9 cellular contexts compared by ENCODE assay signal in the genomic region with DNA sequence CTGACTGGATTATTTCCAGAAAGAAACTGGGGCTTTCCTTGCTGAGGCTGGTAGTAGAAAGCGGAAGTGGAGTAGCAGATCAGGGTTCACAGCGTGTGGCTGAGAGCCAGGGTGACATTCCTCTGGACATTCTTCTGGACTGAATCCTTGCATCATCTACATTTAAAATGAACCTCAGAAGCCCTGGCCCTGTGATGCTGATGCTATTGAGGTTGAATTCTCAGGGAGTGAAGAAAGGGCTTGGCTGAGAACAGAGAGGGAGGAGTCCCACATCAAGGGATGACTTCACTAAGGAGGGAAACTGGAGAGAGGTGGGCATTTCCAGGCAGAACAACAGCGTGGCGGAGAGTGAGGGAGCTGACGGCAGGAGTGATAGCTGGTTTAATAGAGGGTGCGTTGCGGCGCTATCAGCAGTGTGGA.
DNase-seq lines count a peak whose midpoint lies in the region; ATAC-seq and TF ChIP-seq lines count a peak whose summit lies in the region.
"Had no signal": no experiment of that assay in that cellular context is flagged by ENCODE, and none has a peak within 500 bp of the region (broad histone marks: within the 10 kb centered on the region; RNA-seq: fewer than 3 reads in every experiment).

No MANE protein-coding gene starts in this region.

- H3K9me3 ChIP-seq in A673 (ENCODE audit: low read depth, low read length, poor library complexity, severe bottlenecking): no peaks in the 10 kb centered on the region
- H3K9me3 ChIP-seq in SJSA1 (replicated peaks): no peaks in the 10 kb centered on the region
- H3K9me3 ChIP-seq in psoas muscle: no peaks in the 10 kb centered on the region

- H3K4me3 ChIP-seq in A673 (ENCODE audit: low read depth, low read length, poor library complexity, severe bottlenecking): no peak overlapping the region
- no peak overlapping the region for H3K4me3 ChIP-seq in SJSA1
- H3K4me3 ChIP-seq in foreskin fibroblast (ENCODE audit: low read depth in 1 of 2, low read length in 2 of 2): no peak overlapping the region
- H3K4me3 ChIP-seq in psoas muscle: no peak overlapping the region

- DNase-seq in A673 (ENCODE audit: low spot score) (peak; percentile 19), HEK293T (ENCODE audit: extremely low spot score) (peak; percentile 23), SJSA1 (ENCODE audit: low read depth in 1 of 2, low spot score in 2 of 2) (peak; percentile 95 to 97), foreskin fibroblast (peak; percentile 82 to 90), psoas muscle (peak; percentile 78 to 85), cortex of kidney (lab: John Stamatoyannopoulos, UW) (no peak)
- DNase-seq: DND-41 had no signal

- peaks cover 5% of the 10 kb centered on the region for H3K4me1 ChIP-seq in A673 (ENCODE audit: insufficient read depth, low read length, poor library complexity, severe bottlenecking)
- H3K4me1 ChIP-seq in SJSA1 (replicated peaks): peaks cover 45% of the 10 kb centered on the region
- no peaks in the 10 kb centered on the region for H3K4me1 ChIP-seq in psoas muscle

- H3K36me3 ChIP-seq in A673 (ENCODE audit: insufficient read depth, low read length, poor library complexity, severe bottlenecking) (no peaks in the 10 kb centered on the region), SJSA1 (no peaks in the 10 kb centered on the region), psoas muscle (ENCODE audit: insufficient read depth in 1 of 2, low read depth in 1 of 2) (no peaks in the 10 kb centered on the region)

- no peak overlapping the region for H3K27ac ChIP-seq in A673 (ENCODE audit: low read depth, low read length, poor library complexity, severe bottlenecking)
- peak overlapping the region; percentile 93 for H3K27ac ChIP-seq in SJSA1
- H3K27ac ChIP-seq in psoas muscle: no peak overlapping the region

- CTCF ChIA-PET in A673 (lab: Charles Lee): no interaction called here
- CTCF ChIA-PET in HEK293T (lab: Yijun Ruan, JAX): no interaction called here

- intact Hi-C loops in A673 (cut with micrococcal nuclease; ENCODE audit: unreplicated experiment) (no loop called here), psoas muscle (cut with DNase I) (no loop called here)

- BruUV-seq in A673 (replicated peaks; lab: Mats Ljungman, UMichigan): no TSS peak

- H3K27me3 ChIP-seq in A673 (replicated peaks; ENCODE audit: insufficient read depth, low read depth, low read length, poor library complexity) (no peaks in the 10 kb centered on the region), SJSA1 (replicated peaks) (no peaks in the 10 kb centered on the region), psoas muscle (ENCODE audit: insufficient read depth in 3 of 3, low read length in 2 of 3) (no peaks in the 10 kb centered on the region)

- TF ChIP-seq CTCF in A673 (conservative IDR thresholded peaks at IDR 0.05; ENCODE audit: low read depth, low read length): no peak
- no peak for TF ChIP-seq CTCF in foreskin fibroblast (IDR thresholded peaks at IDR 0.05; ENCODE audit: low read depth, low read length)
- TF ChIP-seq CTCF in psoas muscle (IDR thresholded peaks at IDR 0.05): no peak

- 51 to 55% (median 52%) methylated on average over 8 of the region's 8 CpGs for WGBS in psoas muscle, 3 donors

- POLR2A ChIA-PET in A673 (lab: Charles Lee; ENCODE audit: low non-redundant PET) (interaction anchor here (0.7 kb wide), 1 partner anchor 1454 kb away, joined by 5 read pairs; no protein-coding TSS in a partner anchor), HEK293T (lab: Yijun Ruan, JAX) (no interaction called here)

- ATAC-seq in psoas muscle (peak; percentile 57 to 73 (median 63)), HG02970 (IDR thresholded peaks at IDR 0.05; ENCODE audit: low FRiP score, unreplicated experiment) (no peak)
- no peak for ATAC-seq in activated CD4-positive, CD25-positive, alpha-beta regulatory T cell treated with anti-CD3 and anti-CD28 coated beads, Interleukin-2, amount 50 U/mL, for 24 hours

TF ChIP-seq in HEK293T, 16 proteins besides CTCF, POLR2A, EP300 and RAD21:
- TF ChIP-seq TARDBP (IDR thresholded peaks at IDR 0.05) (no peak), SUZ12 (IDR thresholded peaks at IDR 0.05) (no peak), FOXA1 (IDR thresholded peaks at IDR 0.05) (no peak), ELF4 (IDR thresholded peaks at IDR 0.05) (no peak), HDGF (IDR thresholded peaks at IDR 0.05; ENCODE audit: borderline replicate concordance) (no peak), FOXK2 (IDR thresholded peaks at IDR 0.05) (no peak), ARNT (IDR thresholded peaks at IDR 0.05) (no peak), NFRKB (IDR thresholded peaks at IDR 0.05) (no peak), SP1 (IDR thresholded peaks at IDR 0.05) (no peak), ZNF384 (IDR thresholded peaks at IDR 0.05) (no peak), LEF1 (IDR thresholded peaks at IDR 0.05; ENCODE audit: borderline replicate concordance) (no peak), BHLHE40 (IDR thresholded peaks at IDR 0.05; ENCODE audit: borderline replicate concordance) (no peak), CTBP1 (IDR thresholded peaks at IDR 0.05; ENCODE audit: borderline replicate concordance) (no peak), FOXM1 (IDR thresholded peaks at IDR 0.05; ENCODE audit: borderline replicate concordance) (no peak)
- TF ChIP-seq, protein P1, sequence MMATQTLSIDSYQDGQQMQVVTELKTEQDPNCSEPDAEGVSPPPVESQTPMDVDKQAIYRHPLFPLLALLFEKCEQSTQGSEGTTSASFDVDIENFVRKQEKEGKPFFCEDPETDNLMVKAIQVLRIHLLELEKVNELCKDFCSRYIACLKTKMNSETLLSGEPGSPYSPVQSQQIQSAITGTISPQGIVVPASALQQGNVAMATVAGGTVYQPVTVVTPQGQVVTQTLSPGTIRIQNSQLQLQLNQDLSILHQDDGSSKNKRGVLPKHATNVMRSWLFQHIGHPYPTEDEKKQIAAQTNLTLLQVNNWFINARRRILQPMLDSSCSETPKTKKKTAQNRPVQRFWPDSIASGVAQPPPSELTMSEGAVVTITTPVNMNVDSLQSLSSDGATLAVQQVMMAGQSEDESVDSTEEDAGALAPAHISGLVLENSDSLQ (IDR thresholded peaks at IDR 0.05): no peak

Comparison
In these comparisons a context has a peak if more than half of its experiments do, and no peak if none do; other contexts are left out.
1. ATAC-seq: peak in psoas muscle (4 of 4); none in activated CD4-positive, CD25-positive, alpha-beta regulatory T cell treated with anti-CD3 and anti-CD28 coated beads, Interleukin-2, amount 50 U/mL, for 24 hours (0 of 2) and HG02970 (single experiment).